Comparison of ENCODE assay signal across 19 cellular contexts in the genomic region with DNA sequence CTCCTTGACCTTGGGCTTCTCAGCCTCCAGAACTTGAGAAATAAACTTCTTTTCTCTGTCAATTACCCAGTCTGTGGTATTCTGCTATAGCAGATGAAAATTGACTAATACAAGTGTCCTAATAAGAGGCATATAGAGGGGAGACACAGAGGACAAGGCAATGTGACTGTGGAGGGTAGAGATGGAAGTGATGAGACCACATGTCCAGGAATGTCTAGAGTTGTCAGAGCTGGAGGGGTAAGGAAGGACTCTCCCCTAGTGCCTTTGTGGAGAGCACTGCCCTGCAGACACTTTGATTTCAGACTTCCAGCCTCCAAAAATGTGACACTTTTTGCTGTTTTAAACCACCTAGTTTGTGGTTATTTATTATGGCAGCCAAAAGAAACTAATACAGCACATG.
"Had no signal": no experiment of that assay in that cellular context is flagged by ENCODE, and none has a peak within 500 bp of the region (broad histone marks: within the 10 kb centered on the region; RNA-seq: fewer than 3 reads in every experiment).

No MANE protein-coding gene starts in this region.

- H3K9me3 ChIP-seq: body of pancreas, testis had no signal

- ATAC-seq: activated CD8-positive, alpha-beta memory T cell treated with anti-CD3 and anti-CD28 coated beads, Interleukin-2, amount 10 ng/mL, durations not matched to agents 7 days and 5 days; activated naive CD8-positive, alpha-beta T cell treated with anti-CD3 and anti-CD28 coated beads, Interleukin-2, amount 50 U/mL, for 24 hours; body of pancreas; foreskin keratinocyte; naive thymus-derived CD4-positive, alpha-beta T cell; stimulated activated naive B cell treated with anti-CD40 and anti-IgM and Interleukin-4, amounts not matched to agents 10 μg/mL and 1 μg/mL and 100 μg/mL, for 72 hours had no signal

- H3K4me3 ChIP-seq: body of pancreas, lung, testis had no signal

- H3K4me1 ChIP-seq: testis had no signal

- H3K27ac ChIP-seq: body of pancreas, testis had no signal

- DNase-seq: activated CD4-positive, alpha-beta T cell treated with anti-CD3 and anti-CD28 coated beads, Interleukin-2, amount 10 ng/mL, durations not matched to agents 24 days and 14 days; activated CD8-positive, alpha-beta memory T cell treated with anti-CD3 and anti-CD28 coated beads, Interleukin-2, amount 10 ng/mL, durations not matched to agents 7 days and 5 days; activated gamma-delta T cell; activated naive CD4-positive, alpha-beta T cell treated with anti-CD3 and anti-CD28 coated beads, Interleukin-2, amount 50 U/mL, for 16 hours; activated naive CD8-positive, alpha-beta T cell treated with anti-CD3 and anti-CD28 coated beads, Interleukin-2, amount 50 U/mL, for 24 hours; activated T-cell treated with anti-CD3 and anti-CD28 coated beads for 4 hours; body of pancreas; caudate nucleus; effector memory CD4-positive, alpha-beta T cell; foreskin keratinocyte; hippocampal formation; naive thymus-derived CD4-positive, alpha-beta T cell; occipital lobe; stimulated activated CD4-positive, alpha-beta T cell treated with anti-CD3 and anti-CD28 coated beads, Interleukin-2, amount 100 ng/mL, for 48 hours; stimulated activated CD8-positive, alpha-beta memory T cell treated with anti-CD3 and anti-CD28 coated beads, Interleukin-4, amount 100 ng/mL, for 48 hours; stimulated activated naive B cell treated with anti-CD40 and anti-IgM and Interleukin-4, amounts not matched to agents 10 μg/mL and 1 μg/mL and 100 μg/mL, for 72 hours; SW 1271; testis had no signal

- H3K27me3 ChIP-seq: body of pancreas, foreskin keratinocyte, testis had no signal
